ENCODE assay signal across 16 cellular contexts in genomic region chr1:151159373-151159772, GRCh38. TPM values are rescaled to one million over a fixed set of nuclear protein-coding genes. Genes with fewer than 3 reads are reported as not detected.
DNase-seq lines count a peak whose midpoint lies in the region; ATAC-seq, FAIRE-seq and TF ChIP-seq lines count a peak whose summit lies in the region.
"Had no signal": no experiment of that assay in that cellular context is flagged by ENCODE, and none has a peak within 500 bp of the region (broad histone marks: within the 10 kb centered on the region; RNA-seq: fewer than 3 reads in every experiment).

No MANE protein-coding gene starts in this region.

- H3K27ac ChIP-seq in CD4-positive, CD25-positive, alpha-beta regulatory T cell (ENCODE audit: insufficient read depth, low read length, poor library complexity, severe bottlenecking): peak overlapping the region; percentile 48
- H3K27ac ChIP-seq: VCaP had no signal

- no peaks in the 10 kb centered on the region for H3K9me3 ChIP-seq in CD4-positive, CD25-positive, alpha-beta regulatory T cell (ENCODE audit: control insufficient read depth in 2 of 2, low read length in 2 of 2)
- H3K9me3 ChIP-seq: esophagus squamous epithelium, transverse colon had no signal

- peak overlapping the region; percentile 99 for H3K4me3 ChIP-seq in CD4-positive, CD25-positive, alpha-beta regulatory T cell (ENCODE audit: low read depth, low read length)
- H3K4me3 ChIP-seq: esophagus squamous epithelium, transverse colon had no signal

- no peak for DNase-seq in CD4-positive, CD25-positive, alpha-beta regulatory T cell
- DNase-seq in GM12891 (ENCODE audit: insufficient read length, low spot score) (no peak), iPS-NIHi7 (ENCODE audit: extremely low spot score) (no peak), GM10248 (ENCODE audit: extremely low spot score) (no peak)
- DNase-seq in activated naive CD4-positive, alpha-beta T cell treated with anti-CD3 and anti-CD28 coated beads, Interleukin-2, amount 50 U/mL, for 72 hours (ENCODE audit: low spot score in 2 of 2): no peak
- no peak for DNase-seq in natural killer cell treated with Interleukin-12 subunit alpha and Interleukin-12 subunit beta and Interleukin-15 and Interleukin-18, amount 100 ng/mL, for 72 hours (ENCODE audit: low spot score)
- DNase-seq: activated effector memory CD4-positive, alpha-beta T cell treated with Interleukin-2 at 50 U/mL for 16 hours; cerebellar nuclear complex; esophagus squamous epithelium; NCI-H1048; NCI-H774; transverse colon had no signal

- CTCF ChIA-PET in GM10248 (lab: Yijun Ruan, JAX): interaction anchor here (1.0 to 9.9 kb wide), 4 partner anchors 25 to 163 kb away, joined by 3 to 218 read pairs (median 16); no protein-coding TSS in a partner anchor

- peak overlapping the region; percentile 13 to 100 (median 98) for H3K4me3 Mint-ChIP-seq in CD4-positive, CD25-positive, alpha-beta regulatory T cell
- H3K4me3 Mint-ChIP-seq in natural killer cell treated with Interleukin-12 subunit alpha and Interleukin-12 subunit beta and Interleukin-15 and Interleukin-18, amount 100 ng/mL, for 72 hours: no peak overlapping the region

- H3K36me3 Mint-ChIP-seq in CD4-positive, CD25-positive, alpha-beta regulatory T cell: peaks cover 30% of the 10 kb centered on the region
- peaks cover 28 to 33% of the 10 kb centered on the region in 2 donors for H3K36me3 Mint-ChIP-seq in activated naive CD4-positive, alpha-beta T cell treated with anti-CD3 and anti-CD28 coated beads, Interleukin-2, amount 50 U/mL, for 72 hours
- H3K36me3 Mint-ChIP-seq in natural killer cell treated with Interleukin-12 subunit alpha and Interleukin-12 subunit beta and Interleukin-15 and Interleukin-18, amount 100 ng/mL, for 72 hours: no peaks in the 10 kb centered on the region

- no peak for FAIRE-seq in GM12891 (lab: Jason Lieb, UNC)

- peaks cover 5 to 75% (median 54%) of the 10 kb centered on the region in 4 donors for H3K4me1 Mint-ChIP-seq in CD4-positive, CD25-positive, alpha-beta regulatory T cell
- peaks cover 51% of the 10 kb centered on the region in 2 donors for H3K4me1 Mint-ChIP-seq in natural killer cell treated with Interleukin-12 subunit alpha and Interleukin-12 subunit beta and Interleukin-15 and Interleukin-18, amount 100 ng/mL, for 72 hours (ENCODE audit: low read depth in 2 of 2)

- no peak for TF ChIP-seq CTCF in GM10248 (IDR thresholded peaks at IDR 0.05; ENCODE audit: control extremely low read depth, extremely low read depth, low read depth, missing control alignments)

- H3K27me3 ChIP-seq in CD4-positive, CD25-positive, alpha-beta regulatory T cell (ENCODE audit: control insufficient read depth, insufficient read depth, low read length): no peaks in the 10 kb centered on the region
- H3K27me3 ChIP-seq: esophagus squamous epithelium, transverse colon had no signal

- peaks cover 26% of the 10 kb centered on the region for H3K36me3 ChIP-seq in CD4-positive, CD25-positive, alpha-beta regulatory T cell (ENCODE audit: control insufficient read depth, insufficient read depth, low read length)

- H3K27me3 Mint-ChIP-seq in CD4-positive, CD25-positive, alpha-beta regulatory T cell: no peaks in the 10 kb centered on the region
- H3K27me3 Mint-ChIP-seq in natural killer cell treated with Interleukin-12 subunit alpha and Interleukin-12 subunit beta and Interleukin-15 and Interleukin-18, amount 100 ng/mL, for 72 hours: no peaks in the 10 kb centered on the region

- TF ChIP-seq POLR2A in GM12891 (IDR thresholded peaks at IDR 0.05; ENCODE audit: low read depth, low read length): no peak

- H3K9me3 Mint-ChIP-seq in CD4-positive, CD25-positive, alpha-beta regulatory T cell: no peaks in the 10 kb centered on the region
- H3K9me3 Mint-ChIP-seq in activated naive CD4-positive, alpha-beta T cell treated with anti-CD3 and anti-CD28 coated beads, Interleukin-2, amount 50 U/mL, for 72 hours: no peaks in the 10 kb centered on the region
- H3K9me3 Mint-ChIP-seq in natural killer cell treated with Interleukin-12 subunit alpha and Interleukin-12 subunit beta and Interleukin-15 and Interleukin-18, amount 100 ng/mL, for 72 hours: no peaks in the 10 kb centered on the region

- peaks cover 63% of the 10 kb centered on the region for H3K4me1 ChIP-seq in CD4-positive, CD25-positive, alpha-beta regulatory T cell (ENCODE audit: control insufficient read depth, insufficient read depth, low read length, poor library complexity, severe bottlenecking)

- ATAC-seq in CD4-positive, CD25-positive, alpha-beta regulatory T cell (ENCODE audit: low read depth in 2 of 2): no peak
- ATAC-seq in activated naive CD4-positive, alpha-beta T cell treated with anti-CD3 and anti-CD28 coated beads, Interleukin-2, amount 50 U/mL, for 72 hours: no peak
- ATAC-seq in natural killer cell treated with Interleukin-12 subunit alpha and Interleukin-12 subunit beta and Interleukin-15 and Interleukin-18, amount 100 ng/mL, for 72 hours: no peak
- no peak for ATAC-seq in HG02763 (IDR thresholded peaks at IDR 0.05; ENCODE audit: unreplicated experiment)
- ATAC-seq: Right ventricle myocardium inferior had no signal

- peak overlapping the region; percentile 93 to 97 (median 94) for H3K27ac Mint-ChIP-seq in CD4-positive, CD25-positive, alpha-beta regulatory T cell
- peak overlapping the region; percentile 83 to 97 for H3K27ac Mint-ChIP-seq in activated naive CD4-positive, alpha-beta T cell treated with anti-CD3 and anti-CD28 coated beads, Interleukin-2, amount 50 U/mL, for 72 hours
- H3K27ac Mint-ChIP-seq in natural killer cell treated with Interleukin-12 subunit alpha and Interleukin-12 subunit beta and Interleukin-15 and Interleukin-18, amount 100 ng/mL, for 72 hours: peak overlapping the region; percentile 68 to 94

- POLR2A ChIA-PET in GM10248 (lab: Yijun Ruan, JAX): interaction anchor here (0.6 kb wide), 1 partner anchor 119 kb away, joined by 3 read pairs; no protein-coding TSS in a partner anchor

TF ChIP-seq in GM12891, 5 proteins besides CTCF, POLR2A, EP300 and RAD21:
- TF ChIP-seq SPI1 (IDR thresholded peaks at IDR 0.05; ENCODE audit: low read depth, low read length) (peak; percentile 86), PAX5 (IDR thresholded peaks at IDR 0.05; ENCODE audit: insufficient read depth, low read length, severe bottlenecking) (no peak), TAF1 (IDR thresholded peaks at IDR 0.05; ENCODE audit: low read depth, low read length) (no peak), POU2F2 (IDR thresholded peaks at IDR 0.05; ENCODE audit: low read depth, low read length) (no peak)

RNA-seq across cellular contexts. Expression of gene TNFAIP8L2, which starts 2.9 kb away (rescaled TPM):
- total RNA-seq in CD4-positive, CD25-positive, alpha-beta regulatory T cell: 4.3 TPM
- polyA plus RNA-seq in CD4-positive, CD25-positive, alpha-beta regulatory T cell: 10 to 100 TPM; 32.9 to 62.5 (median 47.2) TPM
- polyA plus RNA-seq in GM12891 (2012; ENCODE audit: low read depth, missing spikeins): 12.5 TPM
- total RNA-seq in activated naive CD4-positive, alpha-beta T cell treated with anti-CD3 and anti-CD28 coated beads, Interleukin-2, amount 50 U/mL, for 72 hours: 10 to 100 TPM in 1 of 2 donors, 1 to 10 TPM in 1; 6.9 to 18.5 TPM
- total RNA-seq in natural killer cell treated with Interleukin-12 subunit alpha and Interleukin-12 subunit beta and Interleukin-15 and Interleukin-18, amount 100 ng/mL, for 72 hours: 10 to 100 TPM; 10.2 to 16.8 TPM

RNA-seq across cellular contexts. Expression of gene LYSMD1, which starts 6.3 kb away (rescaled TPM):
- 0.54 TPM for total RNA-seq in CD4-positive, CD25-positive, alpha-beta regulatory T cell
- under 1 TPM in 3 of 4 donors, not detected in 1; 0.14 to 0.18 (median 0.14) TPM for polyA plus RNA-seq in CD4-positive, CD25-positive, alpha-beta regulatory T cell
- 2.1 TPM for polyA plus RNA-seq in GM12891 (2012; ENCODE audit: low read depth, missing spikeins)
- 10 to 100 TPM in 1 of 2 donors, 1 to 10 TPM in 1; 3.8 to 36.1 TPM for total RNA-seq in activated naive CD4-positive, alpha-beta T cell treated with anti-CD3 and anti-CD28 coated beads, Interleukin-2, amount 50 U/mL, for 72 hours
- 1 to 10 TPM; 5.0 to 6.3 TPM for total RNA-seq in natural killer cell treated with Interleukin-12 subunit alpha and Interleukin-12 subunit beta and Interleukin-15 and Interleukin-18, amount 100 ng/mL, for 72 hours

RNA-seq across cellular contexts. Expression of gene SCNM1, which starts 6.6 kb away (rescaled TPM):
- 51.0 TPM for total RNA-seq in CD4-positive, CD25-positive, alpha-beta regulatory T cell
- 100 to 1,000 TPM in 1 of 4 donors, 10 to 100 TPM in 3; 74.3 to 104 (median 90.5) TPM for polyA plus RNA-seq in CD4-positive, CD25-positive, alpha-beta regulatory T cell
- 57.4 TPM for polyA plus RNA-seq in GM12891 (2012; ENCODE audit: low read depth, missing spikeins)
- total RNA-seq in activated naive CD4-positive, alpha-beta T cell treated with anti-CD3 and anti-CD28 coated beads, Interleukin-2, amount 50 U/mL, for 72 hours: 10 to 100 TPM; 62.3 to 83.9 TPM
- 10 to 100 TPM; 55.2 to 63.2 TPM for total RNA-seq in natural killer cell treated with Interleukin-12 subunit alpha and Interleukin-12 subunit beta and Interleukin-15 and Interleukin-18, amount 100 ng/mL, for 72 hours

RNA-seq across cellular contexts. Expression of gene SEMA6C, which starts 12.9 kb away (rescaled TPM):
- total RNA-seq in CD4-positive, CD25-positive, alpha-beta regulatory T cell: 7.2 TPM
- polyA plus RNA-seq in CD4-positive, CD25-positive, alpha-beta regulatory T cell: under 1 TPM; 0.63 to 0.76 (median 0.73) TPM
- 0.31 TPM for polyA plus RNA-seq in GM12891 (2012; ENCODE audit: low read depth, missing spikeins)
- total RNA-seq in activated naive CD4-positive, alpha-beta T cell treated with anti-CD3 and anti-CD28 coated beads, Interleukin-2, amount 50 U/mL, for 72 hours: 1 to 10 TPM; 2.8 to 7.1 TPM
- total RNA-seq in natural killer cell treated with Interleukin-12 subunit alpha and Interleukin-12 subunit beta and Interleukin-15 and Interleukin-18, amount 100 ng/mL, for 72 hours: 1 to 10 TPM in 1 of 2 donors, under 1 TPM in 1; 0.90 to 2.9 TPM

RNA-seq across cellular contexts. Expression of gene TMOD4, which starts 16.4 kb away (rescaled TPM):
- 3.3 TPM for total RNA-seq in CD4-positive, CD25-positive, alpha-beta regulatory T cell
- not detected for polyA plus RNA-seq in CD4-positive, CD25-positive, alpha-beta regulatory T cell
- polyA plus RNA-seq in GM12891 (2012; ENCODE audit: low read depth, missing spikeins): 0.98 TPM
- under 1 TPM; 0.77 to 0.78 TPM for total RNA-seq in activated naive CD4-positive, alpha-beta T cell treated with anti-CD3 and anti-CD28 coated beads, Interleukin-2, amount 50 U/mL, for 72 hours
- total RNA-seq in natural killer cell treated with Interleukin-12 subunit alpha and Interleukin-12 subunit beta and Interleukin-15 and Interleukin-18, amount 100 ng/mL, for 72 hours: 1 to 10 TPM; 1.2 to 5.3 TPM
- total RNA-seq: esophagus squamous epithelium, mononuclear cell, Right ventricle myocardium inferior, transverse colon had no signal
